ENCODE assay signal across 1 cellular context in genomic region chr5:126744842-126745241, GRCh38.
TF ChIP-seq lines count a peak whose summit lies in the region.

No MANE protein-coding gene starts in this region.

TF ChIP-seq in H1, 55 proteins besides CTCF, POLR2A, EP300 and RAD21 (continued from another document):
- TF ChIP-seq TAF7 (optimal IDR thresholded peaks at IDR 0.05; ENCODE audit: borderline replicate concordance, low read depth, low read length): no peak
- no peak for TF ChIP-seq SAP30 (IDR thresholded peaks at IDR 0.05; ENCODE audit: insufficient read depth, insufficient replicate concordance, low read length)
- no peak for TF ChIP-seq BRCA1 (IDR thresholded peaks at IDR 0.05; ENCODE audit: low read depth, low read length)
- no peak for TF ChIP-seq KDM1A (IDR thresholded peaks at IDR 0.05; ENCODE audit: borderline replicate concordance, low read length)
- no peak for TF ChIP-seq SUZ12 (IDR thresholded peaks at IDR 0.05; ENCODE audit: low read length)
- no peak for TF ChIP-seq MAFK (IDR thresholded peaks at IDR 0.05; ENCODE audit: low read depth, low read length)
- TF ChIP-seq CHD2 (IDR thresholded peaks at IDR 0.05; ENCODE audit: low read length): no peak
- no peak for TF ChIP-seq SP1 (IDR thresholded peaks at IDR 0.05; ENCODE audit: low read depth, low read length)
- TF ChIP-seq SIX5 (IDR thresholded peaks at IDR 0.05; ENCODE audit: low read depth, low read length): no peak
